In genomic region chr17:46822388-46822921, GRCh38 we compare ENCODE assay signal across 9 cellular contexts. TPM values are rescaled to one million over a fixed set of nuclear protein-coding genes. Genes with fewer than 3 reads are reported as not detected.
DNase-seq lines count a peak whose midpoint lies in the region; ATAC-seq and TF ChIP-seq lines count a peak whose summit lies in the region.
"Had no signal": no experiment of that assay in that cellular context is flagged by ENCODE, and none has a peak within 500 bp of the region (broad histone marks: within the 10 kb centered on the region; RNA-seq: fewer than 3 reads in every experiment).

No MANE protein-coding gene starts in this region.

- H3K27me3 Mint-ChIP-seq in activated naive CD8-positive, alpha-beta T cell treated with anti-CD3 and anti-CD28 coated beads, Interleukin-2, amount 50 U/mL, for 24 hours = peaks cover 52% of the 10 kb centered on the region
- peaks cover 51 to 76% (median 61%) of the 10 kb centered on the region in 3 donors for H3K27me3 Mint-ChIP-seq in naive B cell

- no peak overlapping the region for H3K4me3 ChIP-seq in DND-41 (ENCODE audit: low read depth in 1 of 2, low read length in 2 of 2)
- H3K4me3 ChIP-seq: skin epidermis had no signal

- no peaks in the 10 kb centered on the region for H3K36me3 ChIP-seq in DND-41 (ENCODE audit: insufficient read depth, low read length)

- no peak for DNase-seq in DND-41
- peak; percentile 28 for DNase-seq in NAMALWA (ENCODE audit: low spot score)
- DNase-seq in activated naive CD8-positive, alpha-beta T cell treated with anti-CD3 and anti-CD28 coated beads, Interleukin-2, amount 50 U/mL, for 24 hours = peak; percentile 61
- peak; percentile 41 for DNase-seq in naive B cell
- DNase-seq in kidney glomerular epithelial cell (lab: John Stamatoyannopoulos, UW) = no peak

- H3K9ac ChIP-seq in DND-41 (ENCODE audit: low read depth, low read length) = no peak overlapping the region

- no peak overlapping the region for H3K27ac Mint-ChIP-seq in activated naive CD8-positive, alpha-beta T cell treated with anti-CD3 and anti-CD28 coated beads, Interleukin-2, amount 50 U/mL, for 24 hours
- H3K27ac Mint-ChIP-seq in naive B cell = peak overlapping the region in 1 of 6 donors; percentile 9

- H3K4me2 ChIP-seq in DND-41 (ENCODE audit: insufficient read depth, low read length) = no peak overlapping the region

- H3K36me3 Mint-ChIP-seq in activated naive CD8-positive, alpha-beta T cell treated with anti-CD3 and anti-CD28 coated beads, Interleukin-2, amount 50 U/mL, for 24 hours (ENCODE audit: low read depth) = no peaks in the 10 kb centered on the region
- H3K36me3 Mint-ChIP-seq in naive B cell = no peaks in the 10 kb centered on the region

- no peak for ATAC-seq in DND-41 (ENCODE audit: insufficient read depth, low read depth)
- ATAC-seq in activated naive CD8-positive, alpha-beta T cell treated with anti-CD3 and anti-CD28 coated beads, Interleukin-2, amount 50 U/mL, for 24 hours = no peak
- ATAC-seq in naive B cell (ENCODE audit: low read depth in 2 of 2) = peak; percentile 37 to 48
- no peak for ATAC-seq in GM19452 (IDR thresholded peaks at IDR 0.05; ENCODE audit: unreplicated experiment)
- no peak for ATAC-seq in HG03521 (IDR thresholded peaks at IDR 0.05; ENCODE audit: unreplicated experiment)
- no peak for ATAC-seq in HG02571 (IDR thresholded peaks at IDR 0.05; ENCODE audit: unreplicated experiment)

- no peaks in the 10 kb centered on the region for H3K9me3 Mint-ChIP-seq in activated naive CD8-positive, alpha-beta T cell treated with anti-CD3 and anti-CD28 coated beads, Interleukin-2, amount 50 U/mL, for 24 hours
- no peaks in the 10 kb centered on the region for H3K9me3 Mint-ChIP-seq in naive B cell

- H3K27me3 ChIP-seq in DND-41 (ENCODE audit: insufficient read depth, low read length, poor library complexity) = no peaks in the 10 kb centered on the region

- no peak overlapping the region for H3K4me3 Mint-ChIP-seq in activated naive CD8-positive, alpha-beta T cell treated with anti-CD3 and anti-CD28 coated beads, Interleukin-2, amount 50 U/mL, for 24 hours
- H3K4me3 Mint-ChIP-seq in naive B cell = no peak overlapping the region

- no peak overlapping the region for H2AFZ ChIP-seq in DND-41 (ENCODE audit: low read depth, low read length)

- no peaks in the 10 kb centered on the region for H3K9me3 ChIP-seq in DND-41 (ENCODE audit: insufficient read depth, low read length, severe bottlenecking)

- no peaks in the 10 kb centered on the region for H4K20me1 ChIP-seq in DND-41 (ENCODE audit: insufficient read depth, low read length)

- no peaks in the 10 kb centered on the region for H3K4me1 ChIP-seq in DND-41 (ENCODE audit: insufficient read depth, low read length)

- peak; percentile 39 for TF ChIP-seq CTCF in DND-41 (IDR thresholded peaks at IDR 0.05; ENCODE audit: borderline replicate concordance, extremely low read depth, low read length, poor library complexity, severe bottlenecking)

- no peak overlapping the region for H3K27ac ChIP-seq in DND-41 (ENCODE audit: low read length)
- H3K27ac ChIP-seq: skin epidermis had no signal

- H3K79me2 ChIP-seq in DND-41 (ENCODE audit: insufficient read depth, low read length) = no peaks in the 10 kb centered on the region

- peaks cover 11% of the 10 kb centered on the region for H3K4me1 Mint-ChIP-seq in activated naive CD8-positive, alpha-beta T cell treated with anti-CD3 and anti-CD28 coated beads, Interleukin-2, amount 50 U/mL, for 24 hours
- H3K4me1 Mint-ChIP-seq in naive B cell = peaks cover 26 to 42% (median 30%) of the 10 kb centered on the region in 3 donors

RNA-seq across cellular contexts. Expression of gene WNT3, which starts 4.0 kb away (rescaled TPM):
- polyA plus RNA-seq in naive B cell (ENCODE audit: low read depth in 6 of 6) = under 1 TPM in 4 of 6 donors, not detected in 2; 0.06 to 0.73 (median 0.17) TPM

RNA-seq across cellular contexts. Expression of gene WNT9B, which starts 28.9 kb away (rescaled TPM):
- polyA plus RNA-seq in naive B cell (ENCODE audit: low read depth in 6 of 6) = not detected

Comparison
In these comparisons a context has a peak if more than half of its experiments do, and no peak if none do; other contexts are left out.
1. ATAC-seq: peak in naive B cell (2 of 2); none in DND-41 (single experiment), activated naive CD8-positive, alpha-beta T cell treated with anti-CD3 and anti-CD28 coated beads, Interleukin-2, amount 50 U/mL, for 24 hours (single experiment), GM19452 (single experiment), HG03521 (single experiment) and HG02571 (single experiment).
2. DNase-seq: peak in NAMALWA (single experiment), activated naive CD8-positive, alpha-beta T cell treated with anti-CD3 and anti-CD28 coated beads, Interleukin-2, amount 50 U/mL, for 24 hours (single experiment) and naive B cell (single experiment); none in DND-41 (single experiment) and kidney glomerular epithelial cell (single experiment).